ENCODE assay signal across 17 cellular contexts in the genomic region with DNA sequence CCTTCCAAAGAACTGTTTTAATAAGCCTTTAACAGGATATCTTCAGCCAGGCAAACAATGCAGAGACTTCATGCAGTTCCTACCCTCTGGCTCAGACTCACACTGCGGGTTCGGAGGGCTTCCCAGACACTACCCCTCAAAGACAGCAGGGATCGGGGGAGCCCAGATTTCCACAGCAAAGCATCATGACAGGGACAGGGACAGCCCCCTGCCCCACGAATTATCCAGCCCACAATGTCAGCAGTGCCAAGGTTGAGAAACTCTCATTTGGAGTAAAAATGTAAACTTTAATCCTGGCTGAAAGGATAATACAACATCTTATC. TPM values are rescaled to one million over a fixed set of nuclear protein-coding genes. Genes with fewer than 3 reads are reported as not detected.
DNase-seq lines count a peak whose midpoint lies in the region; ATAC-seq and TF ChIP-seq lines count a peak whose summit lies in the region.
"Had no signal": no experiment of that assay in that cellular context is flagged by ENCODE, and none has a peak within 500 bp of the region (broad histone marks: within the 10 kb centered on the region; RNA-seq: fewer than 3 reads in every experiment).

No MANE protein-coding gene starts in this region.

- H3K4me1 Mint-ChIP-seq in neural progenitor cell = peaks cover 6% of the 10 kb centered on the region

- TF ChIP-seq POLR2A in sigmoid colon (IDR thresholded peaks at IDR 0.05) (no peak), adrenal gland (IDR thresholded peaks at IDR 0.05) (no peak)

- H3K4me2 ChIP-seq in neural progenitor cell = no peak overlapping the region
- H3K4me2 ChIP-seq: A549, BLaER1 had no signal

- no peaks in the 10 kb centered on the region for H3K36me3 ChIP-seq in neural progenitor cell
- peaks cover 0 to 23% (median 0%) of the 10 kb centered on the region in 4 donors for H3K36me3 ChIP-seq in sigmoid colon
- H3K36me3 ChIP-seq in adrenal gland (replicated peaks in 1 of 2) = no peaks in the 10 kb centered on the region

- TF ChIP-seq EP300 in sigmoid colon (IDR thresholded peaks at IDR 0.05) = no peak

- H3K4me3 Mint-ChIP-seq in neural progenitor cell = no peak overlapping the region
- H3K4me3 Mint-ChIP-seq: CD14-positive monocyte; CD4-positive, alpha-beta memory T cell had no signal

- TF ChIP-seq CTCF in VCaP (conservative IDR thresholded peaks at IDR 0.05) (no peak), neural progenitor cell (IDR thresholded peaks at IDR 0.05) (no peak), sigmoid colon (IDR thresholded peaks at IDR 0.05) (no peak), adrenal gland (IDR thresholded peaks at IDR 0.05) (no peak)

- H3K79me2 ChIP-seq in neural progenitor cell (ENCODE audit: low read depth) = no peaks in the 10 kb centered on the region

- no peak overlapping the region for H3K27ac Mint-ChIP-seq in neural progenitor cell
- H3K27ac Mint-ChIP-seq: CD4-positive, alpha-beta memory T cell had no signal

- DNase-seq in activated effector memory CD4-positive, alpha-beta T cell treated with anti-CD3 and anti-CD28 coated beads, Interleukin-2, amount 50 U/mL, for 16 hours = peak; percentile 36
- DNase-seq in activated effector memory CD4-positive, alpha-beta T cell treated with Interleukin-2 at 50 U/mL for 16 hours = no peak
- no peak for DNase-seq in neural progenitor cell (ENCODE audit: low spot score)
- peak; percentile 41 for DNase-seq in sigmoid colon
- DNase-seq in adrenal gland = no peak
- DNase-seq in NCI-H1417 treated with DMSO at 0.1 percent for 48 hours (lab: John Stamatoyannopoulos, UW) = no peak
- DNase-seq: CD4-positive, alpha-beta memory T cell; DMS153; DMS79; GDM1 had no signal

- H3K9me3 ChIP-seq in neural progenitor cell (ENCODE audit: low read depth) (no peaks in the 10 kb centered on the region), sigmoid colon (no peaks in the 10 kb centered on the region), adrenal gland (replicated peaks in 1 of 3) (no peaks in the 10 kb centered on the region)
- H3K9me3 ChIP-seq: A549, BLaER1, HAP-1 had no signal

- ATAC-seq in HG03139 (IDR thresholded peaks at IDR 0.05; ENCODE audit: unreplicated experiment) = no peak
- ATAC-seq: A549 had no signal

- H3K4me3 ChIP-seq in neural progenitor cell (no peak overlapping the region), sigmoid colon (no peak overlapping the region), adrenal gland (no peak overlapping the region)
- H3K4me3 ChIP-seq: A549, BLaER1, HAP-1 had no signal

- intact Hi-C loops in sigmoid colon (cut with DNase I) = no loop called here
- intact Hi-C loops in adrenal gland (cut with DNase I) = loop anchor here in 1 of 2 donors (5.0 kb wide), 1 partner anchor 460 kb away; no protein-coding TSS in a partner anchor

- no peaks in the 10 kb centered on the region for H3K9me3 Mint-ChIP-seq in neural progenitor cell
- H3K9me3 Mint-ChIP-seq: CD14-positive monocyte had no signal

- H2AFZ ChIP-seq in neural progenitor cell (replicated peaks) = no peak overlapping the region

- peak overlapping the region; percentile 10 for H3K9ac ChIP-seq in neural progenitor cell
- H3K9ac ChIP-seq: BLaER1 had no signal

- peaks cover 16% of the 10 kb centered on the region for H3K36me3 Mint-ChIP-seq in neural progenitor cell

- H3K4me1 ChIP-seq in neural progenitor cell = no peaks in the 10 kb centered on the region
- no peaks in the 10 kb centered on the region for H3K4me1 ChIP-seq in sigmoid colon
- peaks cover 0 to 3% of the 10 kb centered on the region in 2 donors for H3K4me1 ChIP-seq in adrenal gland (replicated peaks in 1 of 2)
- H3K4me1 ChIP-seq: A549, HAP-1 had no signal

- H3F3A ChIP-seq in neural progenitor cell (ENCODE audit: low read depth) = no peaks in the 10 kb centered on the region

- no peaks in the 10 kb centered on the region for H3K27me3 ChIP-seq in neural progenitor cell
- no peaks in the 10 kb centered on the region for H3K27me3 ChIP-seq in sigmoid colon
- H3K27me3 ChIP-seq in adrenal gland = no peaks in the 10 kb centered on the region
- H3K27me3 ChIP-seq: BLaER1 had no signal

- H3K27me3 Mint-ChIP-seq in neural progenitor cell (ENCODE audit: insufficient read depth, low read depth) = peaks cover 7% of the 10 kb centered on the region
- H3K27me3 Mint-ChIP-seq: CD4-positive, alpha-beta memory T cell had no signal

- peaks cover 6% of the 10 kb centered on the region for H4K20me1 ChIP-seq in neural progenitor cell (ENCODE audit: low read depth)
- H4K20me1 ChIP-seq: BLaER1 had no signal

- H3K27ac ChIP-seq in VCaP (peak overlapping the region; percentile 57), neural progenitor cell (no peak overlapping the region), sigmoid colon (no peak overlapping the region), adrenal gland (no peak overlapping the region)
- H3K27ac ChIP-seq: 22Rv1, A549, BLaER1 had no signal

- 89 to 91% methylated on average over 4 of the region's 4 CpGs for WGBS in sigmoid colon, 2 donors
- WGBS in adrenal gland, 4 donors = 82 to 100% (median 89%) methylated on average over 3 to 4 of the region's 4 CpGs

RNA-seq across cellular contexts. Expression of a gene that starts 20.1 kb away (rescaled TPM):
- total RNA-seq in neural progenitor cell (ENCODE audit: low replicate concordance) (8.9 and 13.0 TPM in 2 replicates), sigmoid colon (10 to 100 TPM in 2 of 4 donors, 1 to 10 TPM in 2; 4.9 to 12.2 (median 8.8) TPM), adrenal gland (10 to 100 TPM in 2 of 8 donors, 1 to 10 TPM in 6; 6.7 to 13.2 (median 7.8) TPM)
- polyA plus RNA-seq in sigmoid colon (1 to 10 TPM in 2 of 3 donors, under 1 TPM in 1; 0.60 to 6.3 (median 1.2) TPM), adrenal gland (1 to 10 TPM; 2.7 to 8.3 (median 6.8) TPM)

Comparison
In these comparisons a context has a peak if more than half of its experiments do, and no peak if none do; other contexts are left out.
1. DNase-seq: peak in activated effector memory CD4-positive, alpha-beta T cell treated with anti-CD3 and anti-CD28 coated beads, Interleukin-2, amount 50 U/mL, for 16 hours (single experiment) and sigmoid colon (single experiment); none in activated effector memory CD4-positive, alpha-beta T cell treated with Interleukin-2 at 50 U/mL for 16 hours (single experiment), neural progenitor cell (single experiment), adrenal gland (0 of 7) and NCI-H1417 treated with DMSO at 0.1 percent for 48 hours (single experiment).